In the genomic region with DNA sequence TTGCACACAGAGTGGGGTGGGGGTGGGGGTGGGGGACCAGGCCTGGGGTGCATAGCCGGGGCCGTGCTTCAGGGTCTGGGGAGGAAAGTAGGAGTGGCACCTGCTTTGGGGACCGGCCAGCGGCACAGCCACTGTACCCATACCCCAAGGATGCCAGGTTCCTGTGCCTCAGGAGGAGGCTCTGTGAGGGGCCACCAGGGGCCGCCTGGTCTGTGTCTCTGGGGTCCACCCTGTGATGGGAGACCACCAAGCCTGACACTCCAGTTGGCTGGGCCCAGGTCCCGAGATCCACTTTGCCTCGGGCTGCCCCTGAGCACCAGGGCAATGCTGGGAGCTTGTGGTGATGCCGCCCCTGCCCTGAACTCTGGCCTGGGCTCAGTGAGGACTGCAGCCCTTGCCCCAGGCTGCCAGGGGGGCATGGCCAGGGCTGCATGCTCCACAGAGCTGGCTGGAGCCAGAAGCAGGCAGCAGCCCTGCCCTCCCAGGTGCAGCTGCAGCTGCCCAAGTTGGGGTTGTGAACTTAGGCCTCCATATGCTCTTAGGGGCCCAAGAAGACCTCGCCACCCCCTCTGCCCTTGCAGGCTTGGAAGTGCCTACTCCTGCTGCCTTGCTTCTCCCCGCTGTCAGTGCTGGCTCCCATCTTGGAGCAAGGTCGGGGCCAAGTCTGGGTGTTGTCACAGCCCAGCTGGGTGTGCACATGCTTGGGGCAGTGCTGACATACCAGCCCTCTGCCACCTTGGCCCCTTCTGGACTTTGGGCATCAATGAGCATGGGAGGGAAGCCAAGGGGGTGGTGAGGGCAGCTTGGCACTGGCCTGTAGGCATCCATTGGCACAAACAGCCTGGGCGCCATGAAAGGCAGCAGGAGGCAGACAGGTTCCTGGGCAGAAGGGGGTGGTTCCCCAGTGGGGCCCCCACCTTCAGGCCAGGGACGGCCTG, we compare ENCODE assay signal across 18 cellular contexts.
"Had no signal": no experiment of that assay in that cellular context is flagged by ENCODE, and none has a peak within 500 bp of the region (broad histone marks: within the 10 kb centered on the region; RNA-seq: fewer than 3 reads in every experiment).

No MANE protein-coding gene starts in this region.

- DNase-seq: colonic mucosa; dermis blood vessel endothelial cell; foreskin keratinocyte; left colon; left ventricle myocardium superior; mesendoderm; naive B cell; pancreas; psoas muscle; retina; sigmoid colon; stimulated activated CD4-positive, alpha-beta T cell treated with anti-CD3 and anti-CD28 coated beads, Interleukin-2, amount 100 ng/mL, for 24 hours; stimulated activated CD4-positive, alpha-beta T cell treated with anti-CD3 and anti-CD28 coated beads, Interleukin-4, amount 100 ng/mL, for 4 hours; stimulated activated naive CD4-positive, alpha-beta T cell treated with Interleukin-2 at 50 U/mL for 16 hours; trophoblast cell had no signal

- H3K36me3 ChIP-seq: colonic mucosa, pancreas, sigmoid colon had no signal

- ATAC-seq: foreskin keratinocyte, left colon, left ventricle myocardium superior, pancreas, psoas muscle had no signal

- H3K9me3 ChIP-seq: colonic mucosa, pancreas, psoas muscle had no signal

- H3K4me3 Mint-ChIP-seq: naive B cell had no signal

- H3K79me2 ChIP-seq: hepatocyte had no signal

- H3K27ac Mint-ChIP-seq: naive B cell had no signal

- FAIRE-seq: pancreas, urothelium cell line had no signal

- H3K4me1 ChIP-seq: colonic mucosa, foreskin keratinocyte, pancreas, psoas muscle, sigmoid colon had no signal

- H3K36me3 Mint-ChIP-seq: naive B cell had no signal

- H3K27me3 ChIP-seq: colonic mucosa, hepatocyte, pancreas, sigmoid colon had no signal

- H3K4me1 Mint-ChIP-seq: naive B cell had no signal

- H2AFZ ChIP-seq: hepatocyte had no signal

- H3K27ac ChIP-seq: colonic mucosa, foreskin keratinocyte, hepatocyte, pancreas, psoas muscle, sigmoid colon, skin epidermis had no signal

- H3K4me2 ChIP-seq: hepatocyte had no signal

- H3K4me3 ChIP-seq: colonic mucosa, hepatocyte, pancreas, psoas muscle, sigmoid colon, skin epidermis had no signal
